11 cellular contexts compared by ENCODE assay signal in genomic region chr19:30366282-30366681, GRCh38. TPM values are rescaled to one million over a fixed set of nuclear protein-coding genes. Genes with fewer than 3 reads are reported as not detected.
"Had no signal": no experiment of that assay in that cellular context is flagged by ENCODE, and none has a peak within 500 bp of the region (broad histone marks: within the 10 kb centered on the region; RNA-seq: fewer than 3 reads in every experiment).

No MANE protein-coding gene starts in this region.

- ATAC-seq: HepG2 had no signal

- H3K36me3 Mint-ChIP-seq: IgD-negative memory B cell had no signal

- H3K27ac ChIP-seq: GM23248, HL-60 had no signal

- H3K4me3 ChIP-seq: GM23248 had no signal

- H3K27ac Mint-ChIP-seq: HFFc6 had no signal

- H3K9me3 Mint-ChIP-seq: H9 had no signal

- H2AFZ ChIP-seq: GM23248 had no signal

- FAIRE-seq: H54, HepG2 had no signal

- H3K4me3 Mint-ChIP-seq: H9, HFFc6, IgD-negative memory B cell had no signal

- DNase-seq: GM23248, GOT3, H9, HCEC 1CT, HFFc6, KG1 had no signal

- H3K9ac ChIP-seq: GM23248 had no signal

RNA-seq across cellular contexts. Expression of gene ZNF536, which starts 5.9 kb away (rescaled TPM):
- total RNA-seq: H9, HepG2, HFFc6, HT1080 had no signal
- polyA plus RNA-seq: HepG2, IgD-negative memory B cell had no signal
